ENCODE assay signal across 11 cellular contexts in genomic region chr11:56663386-56663785, GRCh38. TPM values are rescaled to one million over a fixed set of nuclear protein-coding genes. Genes with fewer than 3 reads are reported as not detected.
"Had no signal": no experiment of that assay in that cellular context is flagged by ENCODE, and none has a peak within 500 bp of the region (broad histone marks: within the 10 kb centered on the region; RNA-seq: fewer than 3 reads in every experiment).

Gene OR5AR1, plus strand, starts transcription at chr11:56663686. Its CDS starts 0 bp downstream, at chr11:56663686.

- H3K4me3 ChIP-seq: K562 had no signal

- H3K4me3 Mint-ChIP-seq: IgD-negative memory B cell had no signal

- H3K4me1 Mint-ChIP-seq: IgD-negative memory B cell had no signal

- ATAC-seq: HepG2, K562 had no signal

- H3K27ac ChIP-seq: HL-60, KMS-11 had no signal

- H3K36me3 Mint-ChIP-seq: IgD-negative memory B cell had no signal

- H3K4me2 ChIP-seq: KMS-11 had no signal

- H3K27me3 Mint-ChIP-seq: IgD-negative memory B cell had no signal

- H3K9ac ChIP-seq: KMS-11 had no signal

- FAIRE-seq: HepG2, HTR-8/SVneo, K562 had no signal

- DNase-seq: IMR-90, KBM-7, KG1 had no signal

RNA-seq across cellular contexts. Expression of gene OR5AR1, which starts in this region (rescaled TPM):
- total RNA-seq: HepG2, HT-29, HT1080, IMR-90, K562 had no signal
- polyA plus RNA-seq: HepG2, IgD-negative memory B cell, IMR-90, K562 had no signal
